Comparison of ENCODE assay signal across 13 cellular contexts in genomic region chr1:245188350-245188749, GRCh38. TPM values are rescaled to one million over a fixed set of nuclear protein-coding genes. Genes with fewer than 3 reads are reported as not detected.
"Had no signal": no experiment of that assay in that cellular context is flagged by ENCODE, and none has a peak within 500 bp of the region (broad histone marks: within the 10 kb centered on the region; RNA-seq: fewer than 3 reads in every experiment).

No MANE protein-coding gene starts in this region.

- ATAC-seq: activated T-cell treated with anti-CD3 and anti-CD28 coated beads, Interleukin-2, amount 50 U/mL, for 72 hours had no signal

- H3K4me3 ChIP-seq: breast epithelium, dorsolateral prefrontal cortex, pancreas, skin epidermis, tibial artery, vagina had no signal

- H3K4me3 Mint-ChIP-seq: activated CD4-positive, alpha-beta memory T cell treated with anti-CD3 and anti-CD28 coated beads, Interleukin-2, amount 10 ng/mL, durations not matched to agents 7 days and 5 days; activated naive CD8-positive, alpha-beta T cell treated with anti-CD3 and anti-CD28 coated beads for 36 hours; activated T-cell treated with anti-CD3 and anti-CD28 coated beads, Interleukin-2, amount 50 U/mL, for 72 hours; mesothelial cell of epicardium had no signal

- H3K36me3 ChIP-seq: breast epithelium, pancreas, tibial artery, vagina had no signal

- H3K4me1 Mint-ChIP-seq: activated CD4-positive, alpha-beta memory T cell treated with anti-CD3 and anti-CD28 coated beads, Interleukin-2, amount 10 ng/mL, durations not matched to agents 7 days and 5 days; activated naive CD8-positive, alpha-beta T cell treated with anti-CD3 and anti-CD28 coated beads for 36 hours had no signal

- H3K9me3 ChIP-seq: breast epithelium, pancreas, tibial artery, vagina had no signal

- H3K27ac Mint-ChIP-seq: activated CD4-positive, alpha-beta memory T cell treated with anti-CD3 and anti-CD28 coated beads, Interleukin-2, amount 10 ng/mL, durations not matched to agents 7 days and 5 days; activated naive CD8-positive, alpha-beta T cell treated with anti-CD3 and anti-CD28 coated beads for 36 hours; activated T-cell treated with anti-CD3 and anti-CD28 coated beads, Interleukin-2, amount 50 U/mL, for 72 hours; mesothelial cell of epicardium had no signal

- H3K4me1 ChIP-seq: breast epithelium, pancreas, tibial artery, vagina had no signal

- DNase-seq: activated CD4-positive, alpha-beta memory T cell treated with anti-CD3 and anti-CD28 coated beads, Interleukin-2, amount 10 ng/mL, durations not matched to agents 7 days and 5 days; activated gamma-delta T cell treated with Interleukin-2 at 50 U/mL for 16 hours; activated naive CD8-positive, alpha-beta T cell treated with anti-CD3 and anti-CD28 coated beads for 36 hours; activated T-cell treated with anti-CD3 and anti-CD28 coated beads, Interleukin-2, amount 50 U/mL, for 72 hours; dorsolateral prefrontal cortex; hypothalamus; pancreas; tibial artery had no signal

- H3K36me3 Mint-ChIP-seq: activated naive CD8-positive, alpha-beta T cell treated with anti-CD3 and anti-CD28 coated beads for 36 hours; mesothelial cell of epicardium had no signal

- H3K27me3 ChIP-seq: breast epithelium, dorsolateral prefrontal cortex, pancreas, vagina had no signal

- H3K9me3 Mint-ChIP-seq: activated CD4-positive, alpha-beta memory T cell treated with anti-CD3 and anti-CD28 coated beads, Interleukin-2, amount 10 ng/mL, durations not matched to agents 7 days and 5 days; activated naive CD8-positive, alpha-beta T cell treated with anti-CD3 and anti-CD28 coated beads for 36 hours; mesothelial cell of epicardium had no signal

- H3K27ac ChIP-seq: breast epithelium, dorsolateral prefrontal cortex, pancreas, skin epidermis, tibial artery, vagina, VCaP had no signal

- H3K27me3 Mint-ChIP-seq: activated CD4-positive, alpha-beta memory T cell treated with anti-CD3 and anti-CD28 coated beads, Interleukin-2, amount 10 ng/mL, durations not matched to agents 7 days and 5 days; activated naive CD8-positive, alpha-beta T cell treated with anti-CD3 and anti-CD28 coated beads for 36 hours had no signal

RNA-seq across cellular contexts. Expression of gene KIF26B, which starts 33.6 kb away (rescaled TPM):
- total RNA-seq: activated CD4-positive, alpha-beta memory T cell treated with anti-CD3 and anti-CD28 coated beads, Interleukin-2, amount 10 ng/mL, durations not matched to agents 7 days and 5 days had no signal
